8 cellular contexts compared by ENCODE assay signal in genomic region chr3:151086484-151087456, GRCh38. TPM values are rescaled to one million over a fixed set of nuclear protein-coding genes. Genes with fewer than 3 reads are reported as not detected.
A peak's percentile ranks its signal among the peaks of the same experiment; 100 is the strongest.
DNase-seq lines count a peak whose midpoint lies in the region; ATAC-seq and FAIRE-seq lines count a peak whose summit lies in the region.

No MANE protein-coding gene starts in this region.

- peak; percentile 70 for ATAC-seq in GM21619 (IDR thresholded peaks at IDR 0.05; ENCODE audit: unreplicated experiment)

- H3K4ac ChIP-seq in neuronal stem cell (ENCODE audit: low read length), result no peak overlapping the region

- H3K14ac ChIP-seq in neuronal stem cell (ENCODE audit: low read length), result no peak overlapping the region

- peak overlapping the region; percentile 93 for H3K4me2 ChIP-seq in neuronal stem cell (ENCODE audit: insufficient read depth, low read length, poor library complexity, severe bottlenecking)

- H3K27ac ChIP-seq in neuronal stem cell (replicated peaks; ENCODE audit: low read length), result peak overlapping the region; percentile 83

- no peaks in the 10 kb centered on the region for H3K36me3 ChIP-seq in neuronal stem cell (replicated peaks in 1 of 2; ENCODE audit: control insufficient read depth in 2 of 2, insufficient read depth in 2 of 2, low read length in 2 of 2)

- no peak overlapping the region for H4K91ac ChIP-seq in neuronal stem cell (ENCODE audit: low read depth, low read length, poor library complexity)

- peak overlapping the region; percentile 11 for H2BK15ac ChIP-seq in neuronal stem cell (ENCODE audit: low read length)

- no peak overlapping the region for H2BK120ac ChIP-seq in neuronal stem cell (ENCODE audit: low read depth, low read length)

- no peaks in the 10 kb centered on the region for H3K79me1 ChIP-seq in neuronal stem cell (ENCODE audit: low read depth, low read length)

- H4K8ac ChIP-seq in neuronal stem cell (ENCODE audit: low read depth, low read length), result no peak overlapping the region

- no peak overlapping the region for H2BK12ac ChIP-seq in neuronal stem cell (ENCODE audit: low read length)

- H3K27me3 ChIP-seq in neuronal stem cell (ENCODE audit: control insufficient read depth in 3 of 3, insufficient read depth in 3 of 3, low read depth in 1 of 3, low read length in 3 of 3), result peaks cover 0 to 21% (median 0%) of the 10 kb centered on the region in 3 experiments

- WGBS in neuronal stem cell (ENCODE audit: extremely low coverage in 2 of 2, insufficient read length in 2 of 2, insufficient replicate concordance in 1 of 2), 2 donors, result no CpG with 5 or more reads among the region's 81 CpGs

- H3K9me3 ChIP-seq in neuronal stem cell (replicated peaks in 1 of 2; ENCODE audit: control insufficient read depth in 2 of 2, insufficient read depth in 1 of 2, low read depth in 1 of 2, low read length in 2 of 2), result no peaks in the 10 kb centered on the region

- DNase-seq in DMS114 treated with DMSO at 0.1 percent for 48 hours (lab: John Stamatoyannopoulos, UW; ENCODE audit: unreplicated experiment), result peak; percentile 79
- DNase-seq in KG1 (lab: John Stamatoyannopoulos, UW), result peak; percentile 39
- DNase-seq in RPMI8226, result peak; percentile 81
- peak; percentile 7 to 41 (median 24) for DNase-seq in activated naive CD4-positive, alpha-beta T cell (lab: John Stamatoyannopoulos, UW)
- DNase-seq in frontal cortex (ENCODE audit: low spot score in 2 of 2), result peak; percentile 71 to 76
- peak; percentile 78 for DNase-seq in neuronal stem cell (ENCODE audit: low spot score)
- peak; percentile 74 for DNase-seq in stromal cell of bone marrow (ENCODE audit: low read depth)

- H3K23ac ChIP-seq in neuronal stem cell (ENCODE audit: low read depth, low read length, poor library complexity), result no peak overlapping the region

- no peak overlapping the region for H2BK5ac ChIP-seq in neuronal stem cell (ENCODE audit: low read length)

- peak overlapping the region; percentile 69 to 87 for H3K4me3 ChIP-seq in neuronal stem cell (ENCODE audit: low read length in 2 of 2)

- peak overlapping the region; percentile 87 for H3K9ac ChIP-seq in neuronal stem cell (ENCODE audit: low read depth, low read length, poor library complexity)

- peaks cover 3 to 8% of the 10 kb centered on the region in 2 donors for H3K4me1 ChIP-seq in neuronal stem cell (ENCODE audit: control insufficient read depth in 2 of 2, insufficient read depth in 1 of 2, low read depth in 1 of 2, low read length in 2 of 2)

- H2AK5ac ChIP-seq in neuronal stem cell (ENCODE audit: low read depth, low read length), result peak overlapping the region; percentile 41

- no peak for FAIRE-seq in frontal cortex (lab: Jason Lieb, UNC)

- H3K18ac ChIP-seq in neuronal stem cell (ENCODE audit: low read length), result peak overlapping the region; percentile 95

- peak overlapping the region; percentile 100 for H2AFZ ChIP-seq in neuronal stem cell (ENCODE audit: low read length)

RNA-seq across cellular contexts. Expression of gene MED12L, which starts 1.3 kb away (rescaled TPM):
- total RNA-seq in frontal cortex, result 6.1 TPM
- polyA plus RNA-seq in neuronal stem cell (2013, experiment 1 of 2), result 7.3 TPM
- 7.6 TPM for polyA plus RNA-seq in neuronal stem cell (2013, experiment 2 of 2)

Comparison
In these comparisons a context has a peak if more than half of its experiments do, and no peak if none do; other contexts are left out.
1. Peak in every context shown above with its lines: DNase-seq, ATAC-seq, H3K4me3 ChIP-seq and H3K27ac ChIP-seq.
2. DNase-seq: peak in every context shown above with its lines; median percentile 81 in RPMI8226; 79 in DMS114 treated with DMSO at 0.1 percent for 48 hours; 78 in neuronal stem cell; 74 in stromal cell of bone marrow; 74 in frontal cortex; 39 in KG1; 24 in activated naive CD4-positive, alpha-beta T cell.